Comparison of ENCODE assay signal across 8 cellular contexts in genomic region chr19:2820112-2820702, GRCh38. TPM values are rescaled to one million over a fixed set of nuclear protein-coding genes. Genes with fewer than 3 reads are reported as not detected.
DNase-seq lines count a peak whose midpoint lies in the region; ATAC-seq, FAIRE-seq and TF ChIP-seq lines count a peak whose summit lies in the region.

No MANE protein-coding gene starts in this region.

- H3K9me2 ChIP-seq in GM23248 (ENCODE audit: insufficient read depth) = no peaks in the 10 kb centered on the region

- peaks cover 4% of the 10 kb centered on the region; the same call in 1 of the 2 replicates for H3K23me2 ChIP-seq in H1 (ENCODE audit: low read depth, low read length)

- H4K91ac ChIP-seq in H1 (replicated peaks; ENCODE audit: insufficient read length, low read length) = no peak overlapping the region

- H3K4me3 ChIP-seq in GM23248 (peak overlapping the region; percentile 77), Panc1 (ENCODE audit: low read depth in 2 of 2, low read length in 2 of 2) (peak overlapping the region; percentile 59 to 63), H1 (ENCODE audit: extremely low read depth in 1 of 4, insufficient read depth in 2 of 4, low read depth in 3 of 4, low read length in 4 of 4) (peak overlapping the region; percentile 64 to 78 (median 73))

- no peak for TF ChIP-seq RAD21 in H1 (IDR thresholded peaks at IDR 0.05 in 1 of 2, conservative IDR thresholded peaks at IDR 0.05 in 1 of 2; ENCODE audit: low read depth in 2 of 2, low read length in 2 of 2)

- no peak for TF ChIP-seq POLR2A in H1 (IDR thresholded peaks at IDR 0.05; ENCODE audit: control extremely low read depth in 1 of 2, low read depth in 2 of 2, low read length in 2 of 2)

- H2BK20ac ChIP-seq in H1 (ENCODE audit: low read length) = no peak overlapping the region

- peak overlapping the region; percentile 81 to 90 (median 86) for H3K4me3 Mint-ChIP-seq in naive B cell

- no peak overlapping the region for H3K4ac ChIP-seq in H1 (replicated peaks; ENCODE audit: insufficient read length, low read depth, low read length)

- H3F3A ChIP-seq in GM23248 (ENCODE audit: insufficient read depth) = no peaks in the 10 kb centered on the region

- intact Hi-C loops in Panc1 (cut with micrococcal nuclease; ENCODE audit: unreplicated experiment) = no loop called here

- H3K23ac ChIP-seq in H1 (ENCODE audit: insufficient read length) = no peak overlapping the region

- peak overlapping the region in 3 of 6 donors; percentile 32 to 60 (median 34) for H3K27ac Mint-ChIP-seq in naive B cell

- no peaks in the 10 kb centered on the region for H3K9me3 ChIP-seq in GM23248 (ENCODE audit: low read depth)
- no peaks in the 10 kb centered on the region for H3K9me3 ChIP-seq in Panc1 (ENCODE audit: control insufficient read depth, insufficient read depth, low read depth, low read length)
- no peaks in the 10 kb centered on the region for H3K9me3 ChIP-seq in H1 (ENCODE audit: insufficient read depth in 2 of 2, low read depth in 1 of 2, low read length in 1 of 2)

- no peak for TF ChIP-seq EP300 in H1 (IDR thresholded peaks at IDR 0.05; ENCODE audit: borderline replicate concordance in 1 of 2, low read depth in 2 of 2, low read length in 2 of 2)

- no peak overlapping the region for H3K14ac ChIP-seq in H1 (ENCODE audit: insufficient read length)

- no peaks in the 10 kb centered on the region for H3K79me2 ChIP-seq in GM23248 (ENCODE audit: insufficient read depth)
- no peaks in the 10 kb centered on the region for H3K79me2 ChIP-seq in H1 (ENCODE audit: control insufficient read depth in 1 of 2, insufficient read depth in 2 of 2, low read length in 2 of 2)

- H2BK120ac ChIP-seq in H1 (replicated peaks; ENCODE audit: low read depth, low read length) = no peak overlapping the region

- no peaks in the 10 kb centered on the region for H3K4me1 ChIP-seq in GM23248 (ENCODE audit: insufficient read depth)
- no peaks in the 10 kb centered on the region for H3K4me1 ChIP-seq in Panc1 (ENCODE audit: control insufficient read depth, insufficient read depth, low read length)
- H3K4me1 ChIP-seq in H1 (replicated peaks in 1 of 4; ENCODE audit: control insufficient read depth in 3 of 4, insufficient read depth in 4 of 4, low read length in 3 of 4) = no peaks in the 10 kb centered on the region

- DNase-seq in COLO668 (lab: John Stamatoyannopoulos, UW; ENCODE audit: unreplicated experiment) = peak; percentile 26
- DNase-seq in GM23248 = peak; percentile 43
- DNase-seq in Panc1 (ENCODE audit: low read depth, low spot score) = no peak
- no peak for DNase-seq in H1 (ENCODE audit: low read depth in 1 of 2, low spot score in 2 of 2)
- no peak for DNase-seq in naive B cell
- DNase-seq in GOT3 (lab: John Stamatoyannopoulos, UW) = no peak
- DNase-seq in T-helper 9 cell = no peak
- DNase-seq in SIG-M5 treated with dmso at 0.1 percent for 504 hours (lab: John Stamatoyannopoulos, UW; ENCODE audit: unreplicated experiment) = no peak

- H3K27ac ChIP-seq in GM23248 (no peak overlapping the region), Panc1 (ENCODE audit: low read length) (peak overlapping the region; percentile 39), H1 (ENCODE audit: low read depth, low read length) (no peak overlapping the region)

- no peak overlapping the region for H2BK15ac ChIP-seq in H1 (ENCODE audit: low read length)

- H3K56ac ChIP-seq in H1 (replicated peaks; ENCODE audit: insufficient read length, low read depth, low read length) = no peak overlapping the region

- no peak overlapping the region for H4K5ac ChIP-seq in H1 (ENCODE audit: insufficient read length, low read depth, low read length)

- peak overlapping the region; percentile 19 for H4K8ac ChIP-seq in H1 (ENCODE audit: extremely low read depth, insufficient read depth, low read length)

- WGBS in GM23248 (ENCODE audit: low coverage in 1 of 2, low lambda C conversion rate in 2 of 2, missing lambda C conversion rate in 2 of 2), 2 experiments = 3 to 7% methylated on average over 13 to 36 of the region's 36 CpGs
- WGBS in H1 (ENCODE audit: extremely low coverage in 1 of 2, insufficient coverage in 1 of 2, insufficient read length in 1 of 2, insufficient replicate concordance in 2 of 2, low coverage in 1 of 2, low lambda C conversion rate in 2 of 2, missing lambda C conversion rate in 1 of 2), 2 experiments = 7% methylated on average over 29 of the region's 36 CpGs; no CpG with 5 or more reads in 1 of the 2 experiments

- peaks cover 0 to 5% of the 10 kb centered on the region in 2 donors for H3K36me3 Mint-ChIP-seq in naive B cell

- no peaks in the 10 kb centered on the region for H3K27me3 Mint-ChIP-seq in naive B cell

- no peak overlapping the region for H2BK12ac ChIP-seq in H1 (ENCODE audit: low read depth, low read length)

- no peak overlapping the region for H2BK5ac ChIP-seq in H1 (ENCODE audit: low read depth, low read length)

- no peaks in the 10 kb centered on the region for H3K36me3 ChIP-seq in GM23248 (ENCODE audit: low read depth)
- H3K36me3 ChIP-seq in Panc1 (ENCODE audit: control insufficient read depth, insufficient read depth, low read length) = no peaks in the 10 kb centered on the region
- H3K36me3 ChIP-seq in H1 (ENCODE audit: control insufficient read depth in 2 of 4, insufficient read depth in 4 of 4, low read length in 3 of 4) = no peaks in the 10 kb centered on the region; a peak in 1 of 8 replicates

- H3K4me2 ChIP-seq in GM23248 (ENCODE audit: unreplicated experiment) = peak overlapping the region; percentile 94
- H3K4me2 ChIP-seq in H1 (ENCODE audit: insufficient read depth in 1 of 2, low read depth in 2 of 2, low read length in 2 of 2) = peak overlapping the region; percentile 74 to 93

- no TSS peak for BruUV-seq in Panc1 (replicated peaks; lab: Mats Ljungman, UMichigan)

- TF ChIP-seq CTCF in Panc1 (IDR thresholded peaks at IDR 0.05) (no peak), H1 (IDR thresholded peaks at IDR 0.05; ENCODE audit: control extremely low read depth in 1 of 3, insufficient read depth in 1 of 3, low read depth in 1 of 3, low read length in 3 of 3) (no peak)

- peak; percentile 49 for ATAC-seq in Panc1
- peak in 1 of 2 donors; percentile 13 for ATAC-seq in naive B cell (ENCODE audit: low read depth in 2 of 2)

- H2AK5ac ChIP-seq in H1 (ENCODE audit: low read depth, low read length) = no peak overlapping the region

- CTCF ChIA-PET in Panc1 (lab: Charles Lee) = no interaction called here
- CTCF ChIA-PET in H1 (lab: Charles Lee; ENCODE audit: partially characterized antibody) = interaction anchor here (0.8 to 1.8 kb wide), 5 partner anchors 18 to 158 kb away, joined by 3 to 8 read pairs (median 4); no protein-coding TSS in a partner anchor

- peaks cover 8 to 17% (median 13%) of the 10 kb centered on the region in 3 donors for H3K4me1 Mint-ChIP-seq in naive B cell

- H4K20me1 ChIP-seq in GM23248 (ENCODE audit: insufficient read depth) = no peaks in the 10 kb centered on the region
- H4K20me1 ChIP-seq in H1 (replicated peaks in 1 of 2; ENCODE audit: control insufficient read depth in 1 of 2, insufficient read depth in 2 of 2, low read length in 2 of 2) = no peaks in the 10 kb centered on the region

- peaks cover 0 to 2% (median 0%) of the 10 kb centered on the region in 7 donors for H3K9me3 Mint-ChIP-seq in naive B cell

- no peaks in the 10 kb centered on the region for H3K79me1 ChIP-seq in H1 (ENCODE audit: low read depth, low read length)

- H3K27me3 ChIP-seq in GM23248 (replicated peaks; ENCODE audit: insufficient read depth) (no peaks in the 10 kb centered on the region), Panc1 (ENCODE audit: control insufficient read depth, insufficient read depth, low read length) (no peaks in the 10 kb centered on the region), H1 (replicated peaks in 1 of 4; ENCODE audit: control insufficient read depth in 3 of 4, extremely low read depth in 1 of 4, insufficient read depth in 3 of 4, low read length in 3 of 4) (no peaks in the 10 kb centered on the region)

- POLR2A ChIA-PET in Panc1 (lab: Charles Lee) = no interaction called here
- POLR2A ChIA-PET in H1 (lab: Charles Lee; ENCODE audit: partially characterized antibody) = interaction anchor here (0.9 to 1.2 kb wide), 2 partner anchors 16 to 29 kb away, joined by 3 read pairs; no protein-coding TSS in a partner anchor

- no peak for FAIRE-seq in H1 (lab: Jason Lieb, UNC)

- H3K9ac ChIP-seq in GM23248 (peak overlapping the region; percentile 78), H1 (replicated peaks in 1 of 4; ENCODE audit: extremely low read depth in 1 of 4, low read depth in 3 of 4, low read length in 3 of 4) (peak overlapping the region in 2 of 4 experiments; percentile 58 to 82; a peak in 4 of 7 replicates)

- H2AFZ ChIP-seq in GM23248 (peak overlapping the region; percentile 79), H1 (ENCODE audit: low read length) (peak overlapping the region; percentile 25)

- no peak overlapping the region; the same call in 1 of the 2 replicates for H3K18ac ChIP-seq in H1 (ENCODE audit: extremely low read depth, low read length)

- in situ Hi-C loops in GM23248 (cut with MboI) = no loop called here
- in situ Hi-C loops in Panc1 (cut with HindIII; ENCODE audit: low pct_unique_long_range_greater_than_20kb, low sequenced_read_pairs) = no loop called here

RNA-seq across cellular contexts. Expression of gene ZNF554, which starts 0.5 kb away (rescaled TPM):
- 2.9 and 3.0 TPM in 2 replicates for total RNA-seq in GM23248 (2014; rRNA removed; shearing (Covaris generic))
- polyA plus RNA-seq in GM23248 (2016; fragmentation: Nextera tagmentation; extraction: Ambion mirVana) (1.4 and 2.2 TPM in 2 replicates), H1 (2011; rRNA removed) (1.8 and 1.9 TPM in 2 replicates), naive B cell (ENCODE audit: low read depth in 6 of 6) (1 to 10 TPM in 5 of 6 donors, under 1 TPM in 1; 0.70 to 6.3 (median 3.0) TPM)
- total RNA-seq in Panc1 (2021; ENCODE audit: unreplicated experiment) = 1.5 TPM
- polyA plus RNA-seq in Panc1 (2012; ENCODE audit: insufficient read length) = 1.2 TPM
- 3.9 and 5.7 TPM in 2 replicates for total RNA-seq in H1 (2021; fragmentation: NEBNext Ultra II Directional; extraction: Animal tissue kit (Norgen Biotek cat#: 25700))
- 2.5 TPM for polyA plus RNA-seq in H1 (2011; cell fraction: cytosol; rRNA removed)
- polyA plus RNA-seq in H1 (2011; cell fraction: nucleus; rRNA removed) = 2.7 TPM
- polyA plus RNA-seq in H1 (2012, experiment 1 of 2) = 3.3 to 4.1 TPM (median 3.5 TPM) in 4 replicates
- polyA plus RNA-seq in H1 (2012, experiment 2 of 2) = 1.7 TPM
- 3.0 TPM for polyA plus RNA-seq in H1 (2013, experiment 1 of 2)
- polyA plus RNA-seq in H1 (2013, experiment 2 of 2) = 2.9 TPM
- 3.8 and 5.0 TPM in 2 replicates for polyA minus RNA-seq in H1 (2011; rRNA and poly(A)+ RNA removed)
- 5.4 TPM for polyA minus RNA-seq in H1 (2011; cell fraction: cytosol; rRNA and poly(A)+ RNA removed)
- 3.4 TPM for polyA minus RNA-seq in H1 (2011; cell fraction: nucleus; rRNA and poly(A)+ RNA removed)

RNA-seq across cellular contexts. Expression of gene ZNF555, which starts 21.1 kb away (rescaled TPM):
- total RNA-seq in GM23248 (2014; rRNA removed; shearing (Covaris generic)) = 4.3 and 7.3 TPM in 2 replicates
- polyA plus RNA-seq in GM23248 (2016; fragmentation: Nextera tagmentation; extraction: Ambion mirVana) = 5.8 and 6.2 TPM in 2 replicates
- total RNA-seq in Panc1 (2021; ENCODE audit: unreplicated experiment) = 7.3 TPM
- 2.3 TPM for polyA plus RNA-seq in Panc1 (2012; ENCODE audit: insufficient read length)
- 5.4 and 5.7 TPM in 2 replicates for total RNA-seq in H1 (2021; fragmentation: NEBNext Ultra II Directional; extraction: Animal tissue kit (Norgen Biotek cat#: 25700))
- 1.1 and 1.6 TPM in 2 replicates for polyA plus RNA-seq in H1 (2011; rRNA removed)
- polyA plus RNA-seq in H1 (2011; cell fraction: cytosol; rRNA removed) = 1.9 TPM
- 1.7 TPM for polyA plus RNA-seq in H1 (2011; cell fraction: nucleus; rRNA removed)
- 2.7 to 3.0 TPM (median 2.9 TPM) in 4 replicates for polyA plus RNA-seq in H1 (2012, experiment 1 of 2)
- polyA plus RNA-seq in H1 (2012, experiment 2 of 2) = 0.14 TPM
- polyA plus RNA-seq in H1 (2013, experiment 1 of 2) = 2.6 TPM
- polyA plus RNA-seq in H1 (2013, experiment 2 of 2) = 2.6 TPM
- 9.4 and 14.0 TPM in 2 replicates for polyA minus RNA-seq in H1 (2011; rRNA and poly(A)+ RNA removed)
- 5.9 TPM for polyA minus RNA-seq in H1 (2011; cell fraction: cytosol; rRNA and poly(A)+ RNA removed)
- 8.4 TPM for polyA minus RNA-seq in H1 (2011; cell fraction: nucleus; rRNA and poly(A)+ RNA removed)
- polyA plus RNA-seq in naive B cell (ENCODE audit: low read depth in 6 of 6) = 1 to 10 TPM; 1.8 to 6.7 (median 4.5) TPM

RNA-seq across cellular contexts. Expression of gene THOP1, which starts 34.9 kb away (rescaled TPM):
- 136 and 153 TPM in 2 replicates for total RNA-seq in GM23248 (2014; rRNA removed; shearing (Covaris generic))
- polyA plus RNA-seq in GM23248 (2016; fragmentation: Nextera tagmentation; extraction: Ambion mirVana) (64.8 and 70.0 TPM in 2 replicates), H1 (2011; rRNA removed) (136 and 181 TPM in 2 replicates), naive B cell (ENCODE audit: low read depth in 6 of 6) (10 to 100 TPM; 22.4 to 42.2 (median 38.5) TPM)
- 143 TPM for total RNA-seq in Panc1 (2021; ENCODE audit: unreplicated experiment)
- polyA plus RNA-seq in Panc1 (2012; ENCODE audit: insufficient read length) = 180 TPM
- total RNA-seq in H1 (2021; fragmentation: NEBNext Ultra II Directional; extraction: Animal tissue kit (Norgen Biotek cat#: 25700)) = 159 and 170 TPM in 2 replicates
- 194 TPM for polyA plus RNA-seq in H1 (2011; cell fraction: cytosol; rRNA removed)
- 331 TPM for polyA plus RNA-seq in H1 (2011; cell fraction: nucleus; rRNA removed)
- 101 to 187 TPM (median 172 TPM) in 4 replicates for polyA plus RNA-seq in H1 (2012, experiment 1 of 2)
- 99.1 TPM for polyA plus RNA-seq in H1 (2012, experiment 2 of 2)
- polyA plus RNA-seq in H1 (2013, experiment 1 of 2) = 93.9 TPM
- polyA plus RNA-seq in H1 (2013, experiment 2 of 2) = 88.4 TPM
- polyA minus RNA-seq in H1 (2011; rRNA and poly(A)+ RNA removed) = 89.9 and 90.6 TPM in 2 replicates
- 89.8 TPM for polyA minus RNA-seq in H1 (2011; cell fraction: cytosol; rRNA and poly(A)+ RNA removed)
- polyA minus RNA-seq in H1 (2011; cell fraction: nucleus; rRNA and poly(A)+ RNA removed) = 79.2 TPM

RNA-seq across cellular contexts. Expression of gene SGTA, which starts 37.1 kb away (rescaled TPM):
- 56.1 and 57.5 TPM in 2 replicates for total RNA-seq in GM23248 (2014; rRNA removed; shearing (Covaris generic))
- 66.0 and 66.2 TPM in 2 replicates for polyA plus RNA-seq in GM23248 (2016; fragmentation: Nextera tagmentation; extraction: Ambion mirVana)
- total RNA-seq in Panc1 (2021; ENCODE audit: unreplicated experiment) = 85.7 TPM
- 101 TPM for polyA plus RNA-seq in Panc1 (2012; ENCODE audit: insufficient read length)
- total RNA-seq in H1 (2021; fragmentation: NEBNext Ultra II Directional; extraction: Animal tissue kit (Norgen Biotek cat#: 25700)) = 86.8 and 89.0 TPM in 2 replicates
- 130 and 201 TPM in 2 replicates for polyA plus RNA-seq in H1 (2011; rRNA removed)
- polyA plus RNA-seq in H1 (2011; cell fraction: cytosol; rRNA removed) = 104 TPM
- 138 TPM for polyA plus RNA-seq in H1 (2011; cell fraction: nucleus; rRNA removed)
- 62.4 to 94.3 TPM (median 88.3 TPM) in 4 replicates for polyA plus RNA-seq in H1 (2012, experiment 1 of 2)
- 101 TPM for polyA plus RNA-seq in H1 (2012, experiment 2 of 2)
- polyA plus RNA-seq in H1 (2013, experiment 1 of 2) = 72.7 TPM
- 74.2 TPM for polyA plus RNA-seq in H1 (2013, experiment 2 of 2)
- polyA minus RNA-seq in H1 (2011; rRNA and poly(A)+ RNA removed) = 30.7 and 31.4 TPM in 2 replicates
- polyA minus RNA-seq in H1 (2011; cell fraction: cytosol; rRNA and poly(A)+ RNA removed) = 43.4 TPM
- polyA minus RNA-seq in H1 (2011; cell fraction: nucleus; rRNA and poly(A)+ RNA removed) = 31.2 TPM
- 10 to 100 TPM; 18.6 to 38.7 (median 26.3) TPM for polyA plus RNA-seq in naive B cell (ENCODE audit: low read depth in 6 of 6)

RNA-seq across cellular contexts. Expression of gene ZNF556, which starts 46.9 kb away (rescaled TPM):
- not detected in 2 replicates for total RNA-seq in GM23248 (2014; rRNA removed; shearing (Covaris generic))
- polyA plus RNA-seq in GM23248 (2016; fragmentation: Nextera tagmentation; extraction: Ambion mirVana) (not detected in 2 replicates), H1 (2011; rRNA removed) (not detected in 2 replicates), naive B cell (ENCODE audit: low read depth in 6 of 6) (not detected)
- not detected for total RNA-seq in Panc1 (2021; ENCODE audit: unreplicated experiment)
- 0.06 TPM for polyA plus RNA-seq in Panc1 (2012; ENCODE audit: insufficient read length)
- total RNA-seq in H1 (2021; fragmentation: NEBNext Ultra II Directional; extraction: Animal tissue kit (Norgen Biotek cat#: 25700)) = not detected in 2 replicates
- polyA plus RNA-seq in H1 (2011; cell fraction: cytosol; rRNA removed) = not detected
- not detected for polyA plus RNA-seq in H1 (2011; cell fraction: nucleus; rRNA removed)
- polyA plus RNA-seq in H1 (2012, experiment 1 of 2) = not detected in 4 replicates
- not detected for polyA plus RNA-seq in H1 (2012, experiment 2 of 2)
- not detected for polyA plus RNA-seq in H1 (2013, experiment 1 of 2)
- polyA plus RNA-seq in H1 (2013, experiment 2 of 2) = not detected
- not detected in 2 replicates for polyA minus RNA-seq in H1 (2011; rRNA and poly(A)+ RNA removed)
- not detected for polyA minus RNA-seq in H1 (2011; cell fraction: cytosol; rRNA and poly(A)+ RNA removed)
- polyA minus RNA-seq in H1 (2011; cell fraction: nucleus; rRNA and poly(A)+ RNA removed) = not detected

Comparison
In these comparisons a context has a peak if more than half of its experiments do, and no peak if none do; other contexts are left out.
1. DNase-seq: peak in COLO668 (single experiment) and GM23248 (single experiment); none in Panc1 (single experiment), H1 (0 of 2), naive B cell (single experiment), GOT3 (single experiment), T-helper 9 cell (single experiment) and SIG-M5 treated with dmso at 0.1 percent for 504 hours (single experiment).
2. Peak in every context shown above with its lines, with median percentiles within 50 percentile points of each other: H3K4me3 ChIP-seq.